ENCODE assay signal across 16 cellular contexts in genomic region chr22:17633998-17634323, GRCh38. TPM values are rescaled to one million over a fixed set of nuclear protein-coding genes. Genes with fewer than 3 reads are reported as not detected.
DNase-seq lines count a peak whose midpoint lies in the region; ATAC-seq and TF ChIP-seq lines count a peak whose summit lies in the region.
"Had no signal": no experiment of that assay in that cellular context is flagged by ENCODE, and none has a peak within 500 bp of the region (broad histone marks: within the 10 kb centered on the region; RNA-seq: fewer than 3 reads in every experiment).

No MANE protein-coding gene starts in this region.

- no peak overlapping the region for H3K4ac ChIP-seq in mesenchymal stem cell (ENCODE audit: low read depth in 1 of 2, low read length in 2 of 2)

- no peak overlapping the region for H3K4me2 ChIP-seq in mesenchymal stem cell (ENCODE audit: low read length, poor library complexity, severe bottlenecking)

- 100% methylated on average over 3 of the region's 3 CpGs for WGBS in mesenchymal stem cell
- 62 to 73% methylated on average over 3 of the region's 3 CpGs for WGBS in thyroid gland, 2 donors

- H3K4me3 ChIP-seq in HEK293 (ENCODE audit: low read depth, low read length) (no peak overlapping the region), adipocyte (ENCODE audit: low read length) (no peak overlapping the region), mesenchymal stem cell (ENCODE audit: insufficient read depth in 1 of 2, low read depth in 1 of 2, low read length in 2 of 2) (no peak overlapping the region), thyroid gland (replicated peaks in 1 of 3) (no peak overlapping the region)
- H3K4me3 ChIP-seq: upper lobe of left lung had no signal

- CTCF ChIA-PET in HEK293 (lab: Yijun Ruan, JAX): interaction anchor here (0.7 kb wide), 3 partner anchors 283 to 581 kb away, joined by 3 to 4 read pairs (median 3); no protein-coding TSS in a partner anchor

- H3K9ac ChIP-seq in adipocyte (ENCODE audit: low read length): peak overlapping the region; percentile 67
- H3K9ac ChIP-seq in mesenchymal stem cell (ENCODE audit: low read length): no peak overlapping the region

- peak overlapping the region; percentile 71 for H2AK5ac ChIP-seq in mesenchymal stem cell (ENCODE audit: low read length, severe bottlenecking)

- H2BK15ac ChIP-seq in mesenchymal stem cell (ENCODE audit: low read depth, poor library complexity, severe bottlenecking): peak overlapping the region; percentile 48

- no peak overlapping the region for H3K14ac ChIP-seq in mesenchymal stem cell (ENCODE audit: low read length in 2 of 2)

- no peak overlapping the region for H3K27ac ChIP-seq in HEK293 (ENCODE audit: extremely low read depth, low read depth, low read length)
- H3K27ac ChIP-seq in mesenchymal stem cell (ENCODE audit: low read length, poor library complexity, severe bottlenecking): peak overlapping the region; percentile 86
- H3K27ac ChIP-seq in thyroid gland: peak overlapping the region in 2 of 3 donors; percentile 63 to 71
- H3K27ac ChIP-seq: upper lobe of left lung had no signal

- no peak overlapping the region for H3K18ac ChIP-seq in mesenchymal stem cell (ENCODE audit: low read depth in 1 of 2, low read length in 2 of 2)

- H3K9me3 ChIP-seq in HEK293 (ENCODE audit: control insufficient read depth, insufficient read depth, low read depth, low read length) (no peaks in the 10 kb centered on the region), adipocyte (ENCODE audit: control insufficient read depth, low read length) (no peaks in the 10 kb centered on the region), mesenchymal stem cell (ENCODE audit: control insufficient read depth, low read length) (no peaks in the 10 kb centered on the region), thyroid gland (no peaks in the 10 kb centered on the region)
- H3K9me3 ChIP-seq: upper lobe of left lung had no signal

- peaks cover 3% of the 10 kb centered on the region for H3K79me1 ChIP-seq in mesenchymal stem cell (replicated peaks; ENCODE audit: low read length, poor library complexity, severe bottlenecking)

- H3K36me3 ChIP-seq in HEK293 (ENCODE audit: control insufficient read depth in 2 of 2, insufficient read depth in 1 of 2, low read length in 2 of 2): no peaks in the 10 kb centered on the region
- H3K36me3 ChIP-seq in adipocyte (ENCODE audit: control insufficient read depth, insufficient read depth, low read length, severe bottlenecking): no peaks in the 10 kb centered on the region
- no peaks in the 10 kb centered on the region for H3K36me3 ChIP-seq in mesenchymal stem cell (ENCODE audit: control insufficient read depth in 1 of 2, insufficient read depth in 2 of 2, low read depth in 1 of 2, low read length in 2 of 2)
- no peaks in the 10 kb centered on the region for H3K36me3 ChIP-seq in thyroid gland
- H3K36me3 ChIP-seq: upper lobe of left lung had no signal

- no peak for TF ChIP-seq CTCF in HEK293 (tag by site-specific recombination; IDR thresholded peaks at IDR 0.05)
- TF ChIP-seq CTCF in thyroid gland (IDR thresholded peaks at IDR 0.05): no peak

- H3K23ac ChIP-seq in mesenchymal stem cell (ENCODE audit: low read length in 2 of 2): no peak overlapping the region

- peak overlapping the region; percentile 46 for H2BK5ac ChIP-seq in mesenchymal stem cell (ENCODE audit: low read depth, low read length, poor library complexity, severe bottlenecking)

- no peak for ATAC-seq in HG03520 (IDR thresholded peaks at IDR 0.05; ENCODE audit: unreplicated experiment)

- no peak for TF ChIP-seq POLR2A in thyroid gland (IDR thresholded peaks at IDR 0.05)

- intact Hi-C loops in thyroid gland (cut with DNase I): no loop called here

- H4K91ac ChIP-seq in mesenchymal stem cell (ENCODE audit: low read length): no peak overlapping the region

- H3K27me3 ChIP-seq in adipocyte (replicated peaks; ENCODE audit: control insufficient read depth, insufficient read depth, low read length): no peaks in the 10 kb centered on the region
- no peaks in the 10 kb centered on the region for H3K27me3 ChIP-seq in mesenchymal stem cell (ENCODE audit: control insufficient read depth in 1 of 2, insufficient read depth in 1 of 2, low read length in 2 of 2)
- no peaks in the 10 kb centered on the region for H3K27me3 ChIP-seq in thyroid gland
- H3K27me3 ChIP-seq: upper lobe of left lung had no signal

- H2BK120ac ChIP-seq in mesenchymal stem cell (ENCODE audit: low read depth, low read length): no peak overlapping the region

- H2BK12ac ChIP-seq in mesenchymal stem cell (ENCODE audit: low read length in 2 of 2): peak overlapping the region in 1 of 2 experiments; percentile 84

- no peak overlapping the region for H2AFZ ChIP-seq in mesenchymal stem cell (ENCODE audit: low read depth, low read length)

- H3K4me1 ChIP-seq in HEK293 (ENCODE audit: control insufficient read depth, insufficient read depth, low read length) (peaks cover 3% of the 10 kb centered on the region; the same call in 1 of the 2 replicates), adipocyte (ENCODE audit: control insufficient read depth, insufficient read depth, low read length) (peaks cover 29% of the 10 kb centered on the region), mesenchymal stem cell (ENCODE audit: control insufficient read depth, insufficient read depth, low read depth, low read length) (peaks cover 4% of the 10 kb centered on the region), thyroid gland (peaks cover 10 to 21% of the 10 kb centered on the region in 2 donors)

- POLR2A ChIA-PET in HEK293 (lab: Yijun Ruan, JAX): no interaction called here

- H4K8ac ChIP-seq in mesenchymal stem cell (ENCODE audit: low read length): no peak overlapping the region

- DNase-seq in adipocyte (ENCODE audit: low read depth) (no peak), mesenchymal stem cell (no peak), thyroid gland (no peak), T1000 (lab: John Stamatoyannopoulos, UW) (no peak), GDM1 (lab: John Stamatoyannopoulos, UW) (no peak)
- DNase-seq: central memory CD4-positive, alpha-beta T cell; KG1; NCI-H1048; NCI-H2081; NCI-H524; SIG-M5; stimulated activated CD4-positive, alpha-beta T cell treated with anti-CD3 and anti-CD28 coated beads, Interleukin-15, amount 100 ng/mL, for 24 hours; stimulated activated naive CD4-positive, alpha-beta T cell; upper lobe of left lung had no signal

TF ChIP-seq in HEK293, 187 proteins besides CTCF, POLR2A, EP300 and RAD21:
- no peak for TF ChIP-seq REST (tag by site-specific recombination; IDR thresholded peaks at IDR 0.05)
- no peak for TF ChIP-seq ZNF629 (tag by site-specific recombination; IDR thresholded peaks at IDR 0.05)
- 0 out of 2 replicates have a peak, but pooled peaks have one; percentile 7 for TF ChIP-seq ZNF335 (tag by site-specific recombination; conservative IDR thresholded peaks at IDR 0.05)
- TF ChIP-seq, protein P1, sequence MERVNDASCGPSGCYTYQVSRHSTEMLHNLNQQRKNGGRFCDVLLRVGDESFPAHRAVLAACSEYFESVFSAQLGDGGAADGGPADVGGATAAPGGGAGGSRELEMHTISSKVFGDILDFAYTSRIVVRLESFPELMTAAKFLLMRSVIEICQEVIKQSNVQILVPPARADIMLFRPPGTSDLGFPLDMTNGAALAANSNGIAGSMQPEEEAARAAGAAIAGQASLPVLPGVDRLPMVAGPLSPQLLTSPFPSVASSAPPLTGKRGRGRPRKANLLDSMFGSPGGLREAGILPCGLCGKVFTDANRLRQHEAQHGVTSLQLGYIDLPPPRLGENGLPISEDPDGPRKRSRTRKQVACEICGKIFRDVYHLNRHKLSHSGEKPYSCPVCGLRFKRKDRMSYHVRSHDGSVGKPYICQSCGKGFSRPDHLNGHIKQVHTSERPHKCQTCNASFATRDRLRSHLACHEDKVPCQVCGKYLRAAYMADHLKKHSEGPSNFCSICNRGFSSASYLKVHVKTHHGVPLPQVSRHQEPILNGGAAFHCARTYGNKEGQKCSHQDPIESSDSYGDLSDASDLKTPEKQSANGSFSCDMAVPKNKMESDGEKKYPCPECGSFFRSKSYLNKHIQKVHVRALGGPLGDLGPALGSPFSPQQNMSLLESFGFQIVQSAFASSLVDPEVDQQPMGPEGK (tag by site-specific recombination; IDR thresholded peaks at IDR 0.05): no peak

RNA-seq across cellular contexts. Expression of gene BCL2L13, which starts 4.6 kb away (rescaled TPM):
- 32.3 TPM for polyA plus RNA-seq in mesenchymal stem cell (2013, experiment 1 of 2)
- polyA plus RNA-seq in mesenchymal stem cell (2013, experiment 2 of 2): 31.2 TPM
- total RNA-seq in thyroid gland: 100 to 1,000 TPM in 1 of 4 donors, 10 to 100 TPM in 3; 46.0 to 103 (median 72.2) TPM

RNA-seq across cellular contexts. Expression of gene ATP6V1E1, which starts 5.4 kb away (rescaled TPM):
- polyA plus RNA-seq in mesenchymal stem cell (2013, experiment 1 of 2): 206 TPM
- 208 TPM for polyA plus RNA-seq in mesenchymal stem cell (2013, experiment 2 of 2)
- 100 to 1,000 TPM in 3 of 4 donors, 10 to 100 TPM in 1; 88.6 to 132 (median 119) TPM for total RNA-seq in thyroid gland
